2 cellular contexts compared by ENCODE assay signal in genomic region chr1:235079443-235079967, GRCh38.
TF ChIP-seq lines count a peak whose summit lies in the region.

No MANE protein-coding gene starts in this region.

TF ChIP-seq in GM23338, 12 proteins besides CTCF, POLR2A, EP300 and RAD21 (continued from another document):
- TF ChIP-seq ETS1 (IDR thresholded peaks at IDR 0.05) (no peak), ZNF114 (CRISPR knock-in tag; IDR thresholded peaks at IDR 0.05) (no peak), POLR2AphosphoS5 (IDR thresholded peaks at IDR 0.05; ENCODE audit: low read depth) (no peak), STAT1 (IDR thresholded peaks at IDR 0.05; ENCODE audit: unreplicated experiment) (no peak), NANOG (IDR thresholded peaks at IDR 0.05; ENCODE audit: borderline replicate concordance) (no peak), EZH2 (IDR thresholded peaks at IDR 0.05; ENCODE audit: low read depth, unreplicated experiment) (no peak), ZNF462 (CRISPR knock-in tag; IDR thresholded peaks at IDR 0.05) (no peak), CREB1 (CRISPR knock-in tag; IDR thresholded peaks at IDR 0.05; ENCODE audit: low read depth) (no peak), ZNF331 (CRISPR knock-in tag; IDR thresholded peaks at IDR 0.05; ENCODE audit: low read depth) (no peak)

TF ChIP-seq in liver, 16 proteins besides CTCF, POLR2A, EP300 and RAD21 (continued from another document):
- TF ChIP-seq ATF3 (IDR thresholded peaks at IDR 0.05), result no peak
